8 cellular contexts compared by ENCODE assay signal in genomic region chr5:140344683-140345423, GRCh38. TPM values are rescaled to one million over a fixed set of nuclear protein-coding genes. Genes with fewer than 3 reads are reported as not detected.
DNase-seq lines count a peak whose midpoint lies in the region; ATAC-seq, FAIRE-seq and TF ChIP-seq lines count a peak whose summit lies in the region.

No MANE protein-coding gene starts in this region.

- H3K27me3 Mint-ChIP-seq in astrocyte (ENCODE audit: low read depth, unreplicated experiment), result no peaks in the 10 kb centered on the region

- peak overlapping the region; percentile 96 for H3K9ac ChIP-seq in astrocyte (ENCODE audit: low read length)
- H3K9ac ChIP-seq in Karpas-422 (ENCODE audit: low read length), result no peak overlapping the region

- DNase-seq in A172 (ENCODE audit: low spot score), result peak; percentile 75
- peak; percentile 46 for DNase-seq in HTR-8/SVneo (ENCODE audit: insufficient read length, low spot score)
- DNase-seq in astrocyte (ENCODE audit: low read depth), result peak; percentile 48
- no peak for DNase-seq in lung (ENCODE audit: low spot score)
- DNase-seq in transverse colon, result peak; percentile 42
- DNase-seq in left lobe of liver (ENCODE audit: low spot score), result no peak
- no peak for DNase-seq in Karpas-422

- TF ChIP-seq POLR2A in transverse colon (IDR thresholded peaks at IDR 0.05), result no peak

- peak overlapping the region; percentile 89 for H3K4me3 ChIP-seq in astrocyte (ENCODE audit: insufficient read depth, low read depth, low read length)
- H3K4me3 ChIP-seq in lung, result peak overlapping the region; percentile 49
- H3K4me3 ChIP-seq in transverse colon, result peak overlapping the region in 3 of 4 donors; percentile 54 to 78 (median 73)
- H3K4me3 ChIP-seq in Karpas-422 (ENCODE audit: low read length), result no peak overlapping the region

- TF ChIP-seq CTCF in astrocyte (IDR thresholded peaks at IDR 0.05; ENCODE audit: insufficient read depth, low read depth, low read length) (no peak), lung (IDR thresholded peaks at IDR 0.05; ENCODE audit: control extremely low read depth, extremely low read depth) (no peak), transverse colon (IDR thresholded peaks at IDR 0.05) (no peak)

- in situ Hi-C loops in transverse colon (cut with MboI; ENCODE audit: low pct_ligation_motif_present in 1 of 4, low pct_unique_long_range_greater_than_20kb in 1 of 4, low sequenced_read_pairs in 3 of 4), result no loop called here

- H3K9me3 ChIP-seq in astrocyte (ENCODE audit: insufficient read depth, low read depth, low read length) (no peaks in the 10 kb centered on the region), lung (ENCODE audit: control insufficient read depth in 2 of 2, insufficient read depth in 1 of 2, low read length in 1 of 2) (no peaks in the 10 kb centered on the region), transverse colon (no peaks in the 10 kb centered on the region), Karpas-422 (ENCODE audit: low read length) (no peaks in the 10 kb centered on the region)

- peaks cover 51% of the 10 kb centered on the region for H4K20me1 ChIP-seq in astrocyte (ENCODE audit: insufficient read depth, low read length)
- no peaks in the 10 kb centered on the region for H4K20me1 ChIP-seq in Karpas-422 (ENCODE audit: insufficient read depth, low read depth, low read length)

- H3K36me3 ChIP-seq in astrocyte (ENCODE audit: insufficient read depth, low read length) (peaks cover 23% of the 10 kb centered on the region), lung (ENCODE audit: control insufficient read depth in 2 of 2, insufficient read depth in 2 of 2, low read length in 2 of 2) (peaks cover 0 to 13% of the 10 kb centered on the region in 2 donors), transverse colon (no peaks in the 10 kb centered on the region), Karpas-422 (ENCODE audit: insufficient read depth, low read length) (no peaks in the 10 kb centered on the region)

- H3K4me1 ChIP-seq in astrocyte (ENCODE audit: insufficient read depth, low read length), result peaks cover 39% of the 10 kb centered on the region
- peaks cover 17 to 20% of the 10 kb centered on the region in 2 donors for H3K4me1 ChIP-seq in lung (ENCODE audit: control insufficient read depth in 2 of 2, insufficient read depth in 2 of 2, low read length in 2 of 2)
- H3K4me1 ChIP-seq in transverse colon, result peaks cover 19 to 72% (median 42%) of the 10 kb centered on the region in 4 donors
- peaks cover 27% of the 10 kb centered on the region for H3K4me1 ChIP-seq in Karpas-422 (ENCODE audit: low read length)

- intact Hi-C loops in transverse colon (cut with DNase I; ENCODE audit: low total_unique reads), result loop anchor here (10.0 kb wide), 1 partner anchor 170 kb away; the partner anchor contains the start of gene CYSTM1

- H3K4me2 ChIP-seq in astrocyte (ENCODE audit: low read length) (peak overlapping the region; percentile 98), Karpas-422 (ENCODE audit: low read depth, low read length, poor library complexity, severe bottlenecking) (no peak overlapping the region)

- ATAC-seq in lung (ENCODE audit: insufficient read depth, low FRiP score) (no peak), left lobe of liver (no peak), HG03378 (IDR thresholded peaks at IDR 0.05; ENCODE audit: unreplicated experiment) (no peak)

- H3K9me3 Mint-ChIP-seq in astrocyte (ENCODE audit: unreplicated experiment), result no peaks in the 10 kb centered on the region

- H3K36me3 Mint-ChIP-seq in astrocyte (ENCODE audit: low read depth, unreplicated experiment), result peaks cover 26% of the 10 kb centered on the region

- peaks cover 33% of the 10 kb centered on the region for H3K4me1 Mint-ChIP-seq in astrocyte (ENCODE audit: low read depth, unreplicated experiment)

- WGBS in lung, 2 donors, result 61 to 84% methylated on average over 4 of the region's 4 CpGs
- 51 to 70% methylated on average over 2 to 4 of the region's 4 CpGs for WGBS in transverse colon (ENCODE audit: low coverage in 1 of 2), 2 donors

- H3K27me3 ChIP-seq in astrocyte (ENCODE audit: insufficient read depth, low read length) (no peaks in the 10 kb centered on the region), lung (ENCODE audit: control insufficient read depth, insufficient read depth) (no peaks in the 10 kb centered on the region), transverse colon (no peaks in the 10 kb centered on the region), Karpas-422 (ENCODE audit: low read length) (no peaks in the 10 kb centered on the region)

- no peak for TF ChIP-seq EP300 in transverse colon (IDR thresholded peaks at IDR 0.05; ENCODE audit: low read depth)

- H3K9me2 ChIP-seq in Karpas-422 (replicated peaks; ENCODE audit: insufficient read depth, low read length), result no peaks in the 10 kb centered on the region

- H2AFZ ChIP-seq in astrocyte (ENCODE audit: low read depth, low read length) (no peak overlapping the region), Karpas-422 (ENCODE audit: low read length) (no peak overlapping the region)

- peak overlapping the region; percentile 97 for H3K4me3 Mint-ChIP-seq in astrocyte (ENCODE audit: unreplicated experiment)

- peak; percentile 69 for FAIRE-seq in HTR-8/SVneo (lab: Jason Lieb, UNC)
- no peak for FAIRE-seq in astrocyte (lab: Jason Lieb, UNC)

- peak overlapping the region; percentile 73 for H3K27ac ChIP-seq in astrocyte (ENCODE audit: low read depth, low read length)
- peak overlapping the region; percentile 38 to 95 for H3K27ac ChIP-seq in lung (ENCODE audit: low read depth in 1 of 2, low read length in 1 of 2)
- H3K27ac ChIP-seq in transverse colon, result peak overlapping the region; percentile 86 to 95 (median 90)
- H3K27ac ChIP-seq in Karpas-422 (ENCODE audit: low read length), result no peak overlapping the region

- peak overlapping the region; percentile 72 for H3K27ac Mint-ChIP-seq in astrocyte (ENCODE audit: unreplicated experiment)

- H3K79me2 ChIP-seq in astrocyte (ENCODE audit: insufficient read depth, low read length), result peaks cover 60% of the 10 kb centered on the region
- no peaks in the 10 kb centered on the region for H3K79me2 ChIP-seq in Karpas-422 (ENCODE audit: low read length)

RNA-seq across cellular contexts. Expression of gene HBEGF, which starts 1.6 kb away (rescaled TPM):
- total RNA-seq in A172 (2014; rRNA removed; shearing (Covaris generic)), result 9.2 and 17.4 TPM in 2 replicates
- total RNA-seq in astrocyte (257 and 272 TPM in 2 replicates), lung (10 to 100 TPM; 13.0 to 27.1 TPM), transverse colon (10 to 100 TPM; 10.5 to 40.0 (median 35.6) TPM), left lobe of liver (0.70 TPM)
- 10 to 100 TPM; 16.3 to 20.5 TPM for polyA plus RNA-seq in lung
- 1.3 and 1.8 TPM in 2 replicates for total RNA-seq in Karpas-422 (2014; rRNA removed; shearing (Covaris generic); ENCODE audit: low replicate concordance)

RNA-seq across cellular contexts. Expression of gene SLC4A9, which starts 15.1 kb away (rescaled TPM):
- not detected in 2 replicates for total RNA-seq in A172 (2014; rRNA removed; shearing (Covaris generic))
- total RNA-seq in astrocyte, result 0.25 TPM in 1 of 2 replicates, not detected in the other
- total RNA-seq in lung, result under 1 TPM; 0.11 to 0.18 TPM
- polyA plus RNA-seq in lung, result under 1 TPM; 0.05 to 0.06 TPM
- 1 to 10 TPM in 1 of 4 donors, under 1 TPM in 2, not detected in 1; 0.48 to 3.0 (median 0.82) TPM for total RNA-seq in transverse colon
- total RNA-seq in left lobe of liver, result 0.10 TPM
- total RNA-seq in Karpas-422 (2014; rRNA removed; shearing (Covaris generic); ENCODE audit: low replicate concordance), result not detected in 2 replicates

RNA-seq across cellular contexts. Expression of gene PFDN1, which starts 42.0 kb away (rescaled TPM):
- total RNA-seq in A172 (2014; rRNA removed; shearing (Covaris generic)), result 201 and 255 TPM in 2 replicates
- total RNA-seq in astrocyte, result 199 and 202 TPM in 2 replicates
- 10 to 100 TPM; 42.0 to 45.3 TPM for total RNA-seq in lung
- polyA plus RNA-seq in lung, result 100 to 1,000 TPM in 1 of 2 donors, 10 to 100 TPM in 1; 57.9 to 108 TPM
- 100 to 1,000 TPM in 2 of 4 donors, 10 to 100 TPM in 2; 72.9 to 230 (median 98.4) TPM for total RNA-seq in transverse colon
- 11.0 TPM for total RNA-seq in left lobe of liver
- 28.2 and 49.8 TPM in 2 replicates for total RNA-seq in Karpas-422 (2014; rRNA removed; shearing (Covaris generic); ENCODE audit: low replicate concordance)

RNA-seq across cellular contexts. Expression of gene ANKHD1, which starts 56.8 kb away (rescaled TPM):
- 49.3 and 51.3 TPM in 2 replicates for total RNA-seq in A172 (2014; rRNA removed; shearing (Covaris generic))
- total RNA-seq in astrocyte, result 49.7 and 56.5 TPM in 2 replicates
- total RNA-seq in lung, result 100 to 1,000 TPM; 123 to 200 TPM
- 10 to 100 TPM; 53.0 to 58.6 TPM for polyA plus RNA-seq in lung
- 100 to 1,000 TPM; 113 to 212 (median 164) TPM for total RNA-seq in transverse colon
- total RNA-seq in left lobe of liver, result 60.6 TPM
- 110 and 119 TPM in 2 replicates for total RNA-seq in Karpas-422 (2014; rRNA removed; shearing (Covaris generic); ENCODE audit: low replicate concordance)

Comparison
In these comparisons a context has a peak if more than half of its experiments do, and no peak if none do; other contexts are left out.
1. DNase-seq: peak in A172 (single experiment), HTR-8/SVneo (single experiment), astrocyte (single experiment) and transverse colon (single experiment); none in lung (single experiment), left lobe of liver (single experiment) and Karpas-422 (single experiment).